In the genomic region with DNA sequence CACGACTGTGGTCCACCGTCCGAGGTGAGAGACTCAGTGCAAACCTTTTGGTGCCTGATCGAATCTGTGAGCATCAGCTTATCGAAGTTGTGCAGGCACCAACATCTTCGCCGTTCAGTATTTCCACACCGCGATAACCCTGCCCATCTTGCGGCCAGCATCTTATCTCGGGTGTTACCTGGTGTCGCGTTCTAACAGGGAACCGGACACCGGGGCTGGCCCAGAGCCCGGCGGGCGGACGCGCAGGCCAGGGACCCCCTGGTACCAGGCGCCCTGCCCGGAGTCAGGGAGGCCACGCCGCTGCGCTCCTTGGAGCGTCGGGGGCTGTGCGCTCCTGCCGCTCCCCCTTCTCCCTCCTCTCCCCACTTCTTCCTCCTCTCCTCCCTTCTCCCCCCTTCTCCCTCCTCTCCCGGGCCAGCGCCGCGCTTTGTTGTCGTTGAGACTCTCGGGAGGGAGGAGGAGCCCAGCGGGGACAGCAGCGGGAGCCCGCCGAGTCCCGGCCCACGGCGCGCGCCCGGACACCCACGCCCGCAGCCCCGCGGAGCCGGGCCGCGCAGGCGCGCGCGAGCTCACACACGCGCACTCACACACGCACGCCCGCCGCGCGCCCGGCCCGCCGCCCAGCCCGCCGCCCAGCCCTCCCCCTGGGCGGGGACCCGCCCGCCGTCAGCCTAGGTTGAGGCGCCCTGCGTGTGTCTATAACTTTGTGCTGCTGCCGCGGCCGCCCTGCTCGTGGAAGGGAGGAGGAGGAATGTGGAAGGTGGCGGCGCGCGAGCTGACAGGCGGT, we compare ENCODE assay signal across 8 cellular contexts. TPM values are rescaled to one million over a fixed set of nuclear protein-coding genes. Genes with fewer than 3 reads are reported as not detected.
DNase-seq lines count a peak whose midpoint lies in the region; ATAC-seq and TF ChIP-seq lines count a peak whose summit lies in the region.

No MANE protein-coding gene starts in this region.

- peaks cover 9% of the 10 kb centered on the region for H3K4me1 ChIP-seq in MM.1S (ENCODE audit: low read length)
- peaks cover 5 to 42% (median 23%) of the 10 kb centered on the region in 3 donors for H3K4me1 ChIP-seq in gastroesophageal sphincter

- no peaks in the 10 kb centered on the region for H3K9me3 Mint-ChIP-seq in activated naive CD4-positive, alpha-beta T cell treated with anti-CD3 and anti-CD28 coated beads, Interleukin-2, amount 10 ng/mL, durations not matched to agents 7 days and 5 days

- no peak for TF ChIP-seq EP300 in gastroesophageal sphincter (IDR thresholded peaks at IDR 0.05)

- peak; percentile 27 for ATAC-seq in GM21737 (IDR thresholded peaks at IDR 0.05; ENCODE audit: unreplicated experiment)
- ATAC-seq in gastroesophageal sphincter = peak; percentile 71

- peaks cover 31% of the 10 kb centered on the region for H3K4me1 Mint-ChIP-seq in activated naive CD4-positive, alpha-beta T cell treated with anti-CD3 and anti-CD28 coated beads, Interleukin-2, amount 10 ng/mL, durations not matched to agents 7 days and 5 days

- H3K4me2 ChIP-seq in MM.1S (ENCODE audit: low read depth, low read length) = peak overlapping the region; percentile 87

- H3K36me3 ChIP-seq in MM.1S (replicated peaks; ENCODE audit: insufficient read depth, low read length) (0 out of 2 replicates have a peak, but pooled peaks cover 13% of the 10 kb centered on the region), gastroesophageal sphincter (peaks cover 0 to 5% of the 10 kb centered on the region in 2 donors)

- H3K27ac Mint-ChIP-seq in activated naive CD4-positive, alpha-beta T cell treated with anti-CD3 and anti-CD28 coated beads, Interleukin-2, amount 10 ng/mL, durations not matched to agents 7 days and 5 days = peak overlapping the region; percentile 99

- H3K27ac ChIP-seq in MM.1S (ENCODE audit: low read length) (peak overlapping the region; percentile 99), gastroesophageal sphincter (peak overlapping the region; percentile 98 to 100 (median 100))

- H3K27me3 Mint-ChIP-seq in activated naive CD4-positive, alpha-beta T cell treated with anti-CD3 and anti-CD28 coated beads, Interleukin-2, amount 10 ng/mL, durations not matched to agents 7 days and 5 days = peaks cover 48% of the 10 kb centered on the region

- peaks cover 16% of the 10 kb centered on the region for H3K36me3 Mint-ChIP-seq in activated naive CD4-positive, alpha-beta T cell treated with anti-CD3 and anti-CD28 coated beads, Interleukin-2, amount 10 ng/mL, durations not matched to agents 7 days and 5 days

- DNase-seq in DMS53 treated with DMSO at 0.1 percent for 48 hours (lab: John Stamatoyannopoulos, UW; ENCODE audit: unreplicated experiment) (peak; percentile 68), MM.1S (peak; percentile 88), SK-MEL-5 (ENCODE audit: low read depth, low spot score) (peak; percentile 78), nucleus accumbens (lab: John Stamatoyannopoulos, UW) (peak; percentile 55 to 99 (median 94)), superior temporal gyrus (ENCODE audit: extremely low spot score) (peak; percentile 93)
- peak; percentile 92 for DNase-seq in activated naive CD4-positive, alpha-beta T cell treated with anti-CD3 and anti-CD28 coated beads, Interleukin-2, amount 10 ng/mL, durations not matched to agents 7 days and 5 days

- in situ Hi-C loops in SK-MEL-5 (cut with HindIII; ENCODE audit: low pct_unique_long_range_greater_than_20kb, low sequenced_read_pairs) = no loop called here

- TF ChIP-seq CTCF in MM.1S (IDR thresholded peaks at IDR 0.05; ENCODE audit: low read length) (no peak), gastroesophageal sphincter (IDR thresholded peaks at IDR 0.05) (no peak)

- 0% methylated on average over 3 to 10 of the region's 84 CpGs for WGBS in gastroesophageal sphincter (ENCODE audit: low coverage in 1 of 2), 2 donors

- H3K4me3 ChIP-seq in MM.1S (ENCODE audit: low read length) = peak overlapping the region; percentile 90
- peak overlapping the region; percentile 56 to 80 for H3K4me3 ChIP-seq in gastroesophageal sphincter

- H3K9ac ChIP-seq in MM.1S (ENCODE audit: low read length) = peak overlapping the region; percentile 98

- H2AFZ ChIP-seq in MM.1S (ENCODE audit: low read length) = no peak overlapping the region

- peaks cover 48% of the 10 kb centered on the region for H3F3A ChIP-seq in MM.1S (ENCODE audit: insufficient read depth, low read length)

- peak; percentile 93 to 94 for TF ChIP-seq POLR2A in gastroesophageal sphincter (IDR thresholded peaks at IDR 0.05)

- H3K9me3 ChIP-seq in MM.1S (replicated peaks; ENCODE audit: insufficient read depth, low read length) (no peaks in the 10 kb centered on the region), gastroesophageal sphincter (no peaks in the 10 kb centered on the region)

- H3K4me3 Mint-ChIP-seq in activated naive CD4-positive, alpha-beta T cell treated with anti-CD3 and anti-CD28 coated beads, Interleukin-2, amount 10 ng/mL, durations not matched to agents 7 days and 5 days = peak overlapping the region; percentile 94

- CTCF ChIA-PET in activated naive CD4-positive, alpha-beta T cell treated with anti-CD3 and anti-CD28 coated beads, Interleukin-2, amount 10 ng/mL, durations not matched to agents 7 days and 5 days (lab: Charles Lee) = interaction anchor here (0.7 to 1.2 kb wide), 2 partner anchors 238 to 334 kb away, joined by 3 to 4 read pairs; no protein-coding TSS in a partner anchor

- no peaks in the 10 kb centered on the region for H3K9me2 ChIP-seq in MM.1S (replicated peaks; ENCODE audit: insufficient read depth, low read length)

- peaks cover 53% of the 10 kb centered on the region for H3K79me2 ChIP-seq in MM.1S (ENCODE audit: low read length)

- H4K20me1 ChIP-seq in MM.1S (ENCODE audit: insufficient read depth, low read length) = no peaks in the 10 kb centered on the region

- H3K27me3 ChIP-seq in MM.1S (replicated peaks; ENCODE audit: insufficient read depth, low read length) (no peaks in the 10 kb centered on the region), gastroesophageal sphincter (no peaks in the 10 kb centered on the region)

RNA-seq across cellular contexts. Expression of gene FOXO3, which starts 1.4 kb away (rescaled TPM):
- 12.7 and 13.3 TPM in 2 replicates for total RNA-seq in SK-MEL-5 (2014; rRNA removed; shearing (Covaris generic))
- polyA plus RNA-seq in SK-MEL-5 (2015; cell fraction: cytosol; rRNA removed) = 11.6 and 14.9 TPM in 2 replicates
- polyA plus RNA-seq in SK-MEL-5 (2015; cell fraction: nucleus; rRNA removed) = 4.5 and 5.4 TPM in 2 replicates
- total RNA-seq in gastroesophageal sphincter = 100 to 1,000 TPM in 3 of 4 donors, 10 to 100 TPM in 1; 93.7 to 122 (median 114) TPM

Comparison
In these comparisons a context has a peak if more than half of its experiments do, and no peak if none do; other contexts are left out.
1. Peak in every context shown above with its lines: DNase-seq, ATAC-seq, H3K4me3 ChIP-seq and H3K27ac ChIP-seq.